In genomic region chr14:93114713-93115068, GRCh38 we compare ENCODE assay signal across 8 cellular contexts. TPM values are rescaled to one million over a fixed set of nuclear protein-coding genes. Genes with fewer than 3 reads are reported as not detected.
DNase-seq lines count a peak whose midpoint lies in the region; ATAC-seq and TF ChIP-seq lines count a peak whose summit lies in the region.

No MANE protein-coding gene starts in this region.

- H3K4me1 Mint-ChIP-seq in activated CD8-positive, alpha-beta memory T cell treated with anti-CD3 and anti-CD28 coated beads, Interleukin-2, amount 10 ng/mL, durations not matched to agents 7 days and 5 days: peaks cover 40% of the 10 kb centered on the region

- no peak for ATAC-seq in activated CD8-positive, alpha-beta memory T cell treated with anti-CD3 and anti-CD28 coated beads, Interleukin-2, amount 10 ng/mL, durations not matched to agents 7 days and 5 days
- peak; percentile 23 for ATAC-seq in Right ventricle myocardium superior (ENCODE audit: poor library complexity)
- ATAC-seq in HG02981 (IDR thresholded peaks at IDR 0.05; ENCODE audit: unreplicated experiment): no peak
- ATAC-seq in HG03442 (IDR thresholded peaks at IDR 0.05; ENCODE audit: unreplicated experiment): no peak
- no peak for ATAC-seq in HG03520 (IDR thresholded peaks at IDR 0.05; ENCODE audit: unreplicated experiment)

- CTCF ChIA-PET in activated CD8-positive, alpha-beta memory T cell treated with anti-CD3 and anti-CD28 coated beads, Interleukin-2, amount 10 ng/mL, durations not matched to agents 7 days and 5 days (lab: Charles Lee): interaction anchor here (0.7 to 14.0 kb wide), 15 partner anchors 13 to 844 kb away, joined by 3 to 269 read pairs (median 4); partner anchors contain the start of genes LYSET and MOAP1

- H3K27ac ChIP-seq in WERI-Rb-1: peak overlapping the region; percentile 78
- H3K27ac ChIP-seq in sigmoid colon: peak overlapping the region; percentile 98 to 100 (median 100)

- H3K4me3 Mint-ChIP-seq in activated CD8-positive, alpha-beta memory T cell treated with anti-CD3 and anti-CD28 coated beads, Interleukin-2, amount 10 ng/mL, durations not matched to agents 7 days and 5 days: peak overlapping the region; percentile 86

- H3K27ac Mint-ChIP-seq in activated CD8-positive, alpha-beta memory T cell treated with anti-CD3 and anti-CD28 coated beads, Interleukin-2, amount 10 ng/mL, durations not matched to agents 7 days and 5 days: peak overlapping the region; percentile 92

- peaks cover 0 to 54% (median 38%) of the 10 kb centered on the region in 4 donors for H3K4me1 ChIP-seq in sigmoid colon

- WGBS in sigmoid colon, 2 donors: 1 to 2% methylated on average over 38 of the region's 38 CpGs

- H3K9me3 ChIP-seq in WERI-Rb-1 (ENCODE audit: severe bottlenecking) (no peaks in the 10 kb centered on the region), sigmoid colon (no peaks in the 10 kb centered on the region)

- TF ChIP-seq POLR2A in sigmoid colon (IDR thresholded peaks at IDR 0.05): no peak

- peak; percentile 51 for DNase-seq in activated CD8-positive, alpha-beta memory T cell treated with anti-CD3 and anti-CD28 coated beads, Interleukin-2, amount 10 ng/mL, durations not matched to agents 7 days and 5 days
- DNase-seq in activated CD8-positive, alpha-beta memory T cell treated with anti-CD3 and anti-CD28 coated beads for 24 hours: no peak
- DNase-seq in WERI-Rb-1: no peak
- DNase-seq in Right ventricle myocardium superior: peak; percentile 63
- no peak for DNase-seq in sigmoid colon

- H3K36me3 ChIP-seq in WERI-Rb-1 (peaks cover 2% of the 10 kb centered on the region; the same call in 1 of the 2 replicates), sigmoid colon (no peaks in the 10 kb centered on the region)

- H3K4me3 ChIP-seq in WERI-Rb-1 (ENCODE audit: low read depth, low read length) (peak overlapping the region; percentile 74), sigmoid colon (peak overlapping the region; percentile 54 to 88 (median 77))

- H3K27me3 Mint-ChIP-seq in activated CD8-positive, alpha-beta memory T cell treated with anti-CD3 and anti-CD28 coated beads, Interleukin-2, amount 10 ng/mL, durations not matched to agents 7 days and 5 days: no peaks in the 10 kb centered on the region

- intact Hi-C loops in Right ventricle myocardium superior (cut with DNase I) (loop anchor here (2.0 kb wide), 1 partner anchor 162 kb away; no protein-coding TSS in a partner anchor), sigmoid colon (cut with DNase I) (loop anchor here (2.0 to 5.0 kb wide), 4 partner anchors 18 to 152 kb away; no protein-coding TSS in a partner anchor)

- H3K36me3 Mint-ChIP-seq in activated CD8-positive, alpha-beta memory T cell treated with anti-CD3 and anti-CD28 coated beads, Interleukin-2, amount 10 ng/mL, durations not matched to agents 7 days and 5 days: no peaks in the 10 kb centered on the region

- TF ChIP-seq CTCF in WERI-Rb-1 (IDR thresholded peaks at IDR 0.05; ENCODE audit: low read depth, low read length) (no peak), sigmoid colon (IDR thresholded peaks at IDR 0.05) (no peak)

- no peaks in the 10 kb centered on the region for H3K27me3 ChIP-seq in WERI-Rb-1 (ENCODE audit: insufficient read depth, low read depth, severe bottlenecking)
- H3K27me3 ChIP-seq in sigmoid colon: no peaks in the 10 kb centered on the region

- H3K9me3 Mint-ChIP-seq in activated CD8-positive, alpha-beta memory T cell treated with anti-CD3 and anti-CD28 coated beads, Interleukin-2, amount 10 ng/mL, durations not matched to agents 7 days and 5 days (ENCODE audit: low read depth): no peaks in the 10 kb centered on the region

- no peak for TF ChIP-seq EP300 in sigmoid colon (IDR thresholded peaks at IDR 0.05)

RNA-seq across cellular contexts. Expression of gene ITPK1, which starts 1.0 kb away (rescaled TPM):
- 100 to 1,000 TPM in 1 of 2 experiments, 10 to 100 TPM in 1; 96.1 to 103 TPM for total RNA-seq in activated CD8-positive, alpha-beta memory T cell treated with anti-CD3 and anti-CD28 coated beads, Interleukin-2, amount 10 ng/mL, durations not matched to agents 7 days and 5 days
- total RNA-seq in Right ventricle myocardium superior (115 TPM), sigmoid colon (10 to 100 TPM; 39.8 to 68.8 (median 54.3) TPM)
- polyA plus RNA-seq in sigmoid colon: 10 to 100 TPM; 55.3 to 75.4 (median 71.2) TPM

Comparison
In these comparisons a context has a peak if more than half of its experiments do, and no peak if none do; other contexts are left out.
1. DNase-seq: peak in activated CD8-positive, alpha-beta memory T cell treated with anti-CD3 and anti-CD28 coated beads, Interleukin-2, amount 10 ng/mL, durations not matched to agents 7 days and 5 days (single experiment) and Right ventricle myocardium superior (single experiment); none in activated CD8-positive, alpha-beta memory T cell treated with anti-CD3 and anti-CD28 coated beads for 24 hours (single experiment), WERI-Rb-1 (single experiment) and sigmoid colon (single experiment).